10 cellular contexts compared by ENCODE assay signal in the genomic region with DNA sequence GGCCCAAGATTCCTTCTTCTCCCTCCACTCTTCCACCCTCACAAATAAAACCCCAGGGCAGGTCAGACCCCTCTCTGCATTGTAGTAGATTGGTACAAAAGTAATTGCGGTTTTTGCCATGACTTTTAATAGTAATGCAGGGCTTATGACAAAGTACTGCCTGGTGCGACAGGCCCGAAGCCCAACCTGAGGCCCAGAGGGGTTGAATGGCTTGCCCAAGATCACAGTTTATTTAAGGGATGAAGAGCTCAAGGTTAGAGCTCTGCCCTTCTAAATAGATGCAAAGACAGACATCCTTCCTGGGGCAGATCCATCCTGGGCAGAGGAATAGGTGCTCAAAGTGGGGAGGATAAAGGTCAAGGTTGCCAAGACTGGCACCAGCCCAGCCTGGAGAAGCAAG. TPM values are rescaled to one million over a fixed set of nuclear protein-coding genes. Genes with fewer than 3 reads are reported as not detected.
A peak's percentile ranks its signal among the peaks of the same experiment; 100 is the strongest.
DNase-seq lines count a peak whose midpoint lies in the region; ATAC-seq and TF ChIP-seq lines count a peak whose summit lies in the region.
"Had no signal": no experiment of that assay in that cellular context is flagged by ENCODE, and none has a peak within 500 bp of the region (broad histone marks: within the 10 kb centered on the region; RNA-seq: fewer than 3 reads in every experiment).

No MANE protein-coding gene starts in this region.

- H4K91ac ChIP-seq in IMR-90 (ENCODE audit: insufficient read depth, low read depth, low read length) = no peak overlapping the region

- peaks cover 2% of the 10 kb centered on the region for H3K36me3 Mint-ChIP-seq in activated CD4-positive, alpha-beta T cell treated with anti-CD3 and anti-CD28 coated beads, Interleukin-2, amount 10 ng/mL, durations not matched to agents 7 days and 5 days (ENCODE audit: low read depth)
- peaks cover 4% of the 10 kb centered on the region for H3K36me3 Mint-ChIP-seq in central memory CD8-positive, alpha-beta T cell (ENCODE audit: insufficient read depth)
- H3K36me3 Mint-ChIP-seq in neural progenitor cell = no peaks in the 10 kb centered on the region

- CTCF ChIA-PET in activated CD4-positive, alpha-beta T cell treated with anti-CD3 and anti-CD28 coated beads, Interleukin-2, amount 10 ng/mL, durations not matched to agents 7 days and 5 days (lab: Charles Lee) = interaction anchor here (0.9 to 2.8 kb wide), 15 partner anchors 11 to 410 kb away, joined by 3 to 17 read pairs (median 5); no protein-coding TSS in a partner anchor
- CTCF ChIA-PET in IMR-90 (lab: Yijun Ruan, JAX) = interaction anchor here (0.6 to 1.5 kb wide), 3 partner anchors 80 to 406 kb away, joined by 3 to 6 read pairs (median 4); no protein-coding TSS in a partner anchor
- CTCF ChIA-PET in PC-9 (lab: Charles Lee) = interaction anchor here (1.2 kb wide), 1 partner anchor 407 kb away, joined by 3 read pairs; no protein-coding TSS in a partner anchor

- TF ChIP-seq POLR2A in IMR-90 (IDR thresholded peaks at IDR 0.05; ENCODE audit: low read depth, low read length) = no peak

- no peak overlapping the region for H3K27ac Mint-ChIP-seq in activated CD4-positive, alpha-beta T cell treated with anti-CD3 and anti-CD28 coated beads, Interleukin-2, amount 10 ng/mL, durations not matched to agents 7 days and 5 days
- no peak overlapping the region for H3K27ac Mint-ChIP-seq in central memory CD8-positive, alpha-beta T cell (ENCODE audit: low read depth)
- no peak overlapping the region for H3K27ac Mint-ChIP-seq in neural progenitor cell

- H3K27ac ChIP-seq in IMR-90 (ENCODE audit: insufficient read depth, low read length) (no peak overlapping the region), neural progenitor cell (no peak overlapping the region), PC-9 (no peak overlapping the region)
- H3K27ac ChIP-seq: parathyroid adenoma, thyroid gland had no signal

- no peaks in the 10 kb centered on the region for H3K27me3 Mint-ChIP-seq in activated CD4-positive, alpha-beta T cell treated with anti-CD3 and anti-CD28 coated beads, Interleukin-2, amount 10 ng/mL, durations not matched to agents 7 days and 5 days
- no peaks in the 10 kb centered on the region for H3K27me3 Mint-ChIP-seq in central memory CD8-positive, alpha-beta T cell
- H3K27me3 Mint-ChIP-seq in neural progenitor cell (ENCODE audit: insufficient read depth, low read depth) = peaks cover 2% of the 10 kb centered on the region

- H4K8ac ChIP-seq in IMR-90 (ENCODE audit: low read depth in 2 of 2, low read length in 2 of 2) = no peak overlapping the region

- no peak overlapping the region for H2BK5ac ChIP-seq in IMR-90 (ENCODE audit: low read depth, low read length, poor library complexity, severe bottlenecking)

- H2AFZ ChIP-seq in IMR-90 (replicated peaks; ENCODE audit: low read length, poor library complexity) = no peak overlapping the region
- no peak overlapping the region for H2AFZ ChIP-seq in neural progenitor cell (replicated peaks)
- no peak overlapping the region for H2AFZ ChIP-seq in PC-9

- no peak overlapping the region for H4K5ac ChIP-seq in IMR-90 (ENCODE audit: low read depth, low read length)

- dilution Hi-C loops in IMR-90 (cut with HindIII; ENCODE audit: low sequenced_read_pairs, unreplicated experiment) = no loop called here

- POLR2A ChIA-PET in activated CD4-positive, alpha-beta T cell treated with anti-CD3 and anti-CD28 coated beads, Interleukin-2, amount 10 ng/mL, durations not matched to agents 7 days and 5 days (lab: Charles Lee) = no interaction called here
- POLR2A ChIA-PET in IMR-90 (lab: Charles Lee; ENCODE audit: unreplicated experiment) = no interaction called here
- POLR2A ChIA-PET in PC-9 (lab: Charles Lee; ENCODE audit: unreplicated experiment) = no interaction called here

- H2BK15ac ChIP-seq in IMR-90 (ENCODE audit: low read depth, low read length) = no peak overlapping the region

- H3K79me1 ChIP-seq in IMR-90 (ENCODE audit: low read depth in 1 of 2, low read length in 2 of 2) = peaks cover 10 to 43% of the 10 kb centered on the region in 2 experiments; a peak in 3 of 4 replicates

- H2AK9ac ChIP-seq in IMR-90 (replicated peaks; ENCODE audit: low read depth, low read length, poor library complexity) = peak overlapping the region; percentile 58

- no peak overlapping the region for H3K14ac ChIP-seq in IMR-90 (replicated peaks; ENCODE audit: low read depth, low read length)

- H3K4me3 ChIP-seq in IMR-90 (ENCODE audit: insufficient read depth, low read depth, low read length) (no peak overlapping the region), neural progenitor cell (no peak overlapping the region), PC-9 (no peak overlapping the region)

- no peak for DNase-seq in activated CD4-positive, alpha-beta T cell treated with anti-CD3 and anti-CD28 coated beads, Interleukin-2, amount 10 ng/mL, durations not matched to agents 7 days and 5 days
- DNase-seq in activated CD4-positive, alpha-beta T cell treated with anti-CD3 and anti-CD28 coated beads, Interleukin-2, amount 50 U/mL, for 48 hours = no peak
- DNase-seq in IMR-90 (no peak), neural progenitor cell (ENCODE audit: low spot score) (no peak), PC-9 (no peak), HCEC 1CT (no peak)
- DNase-seq in central memory CD8-positive, alpha-beta T cell (ENCODE audit: low spot score in 2 of 2) = no peak

- no CpG with 5 or more reads among the region's 3 CpGs for WGBS in IMR-90 (ENCODE audit: extremely low coverage in 2 of 2, insufficient read length in 1 of 2), 2 experiments

- H3K23ac ChIP-seq in IMR-90 (ENCODE audit: low read depth, low read length) = no peak overlapping the region

- no peak for TF ChIP-seq CTCF in IMR-90 (conservative IDR thresholded peaks at IDR 0.05; ENCODE audit: low read depth, low read length)
- no peak for TF ChIP-seq CTCF in neural progenitor cell (IDR thresholded peaks at IDR 0.05)
- no peak for TF ChIP-seq CTCF in PC-9 (conservative IDR thresholded peaks at IDR 0.05)

- H3K27me3 ChIP-seq in IMR-90 (ENCODE audit: control insufficient read depth, insufficient read depth, low read length) = no peaks in the 10 kb centered on the region
- peaks cover 36% of the 10 kb centered on the region for H3K27me3 ChIP-seq in neural progenitor cell
- no peaks in the 10 kb centered on the region for H3K27me3 ChIP-seq in PC-9 (ENCODE audit: insufficient read depth, low read depth)
- H3K27me3 ChIP-seq: thyroid gland had no signal

- H3K4me1 Mint-ChIP-seq in activated CD4-positive, alpha-beta T cell treated with anti-CD3 and anti-CD28 coated beads, Interleukin-2, amount 10 ng/mL, durations not matched to agents 7 days and 5 days = peaks cover 27% of the 10 kb centered on the region
- H3K4me1 Mint-ChIP-seq in central memory CD8-positive, alpha-beta T cell = peaks cover 44% of the 10 kb centered on the region
- H3K4me1 Mint-ChIP-seq in neural progenitor cell = no peaks in the 10 kb centered on the region

- intact Hi-C loops in IMR-90 (cut with micrococcal nuclease) (loop anchor here (1.0 to 5.0 kb wide), 3 partner anchors 98 to 408 kb away; no protein-coding TSS in a partner anchor), PC-9 (cut with micrococcal nuclease; ENCODE audit: unreplicated experiment) (loop anchor here (5.0 kb wide), 2 partner anchors 101 to 406 kb away; no protein-coding TSS in a partner anchor)

- ATAC-seq in IMR-90 (ENCODE audit: low read depth) = no peak
- no peak for ATAC-seq in central memory CD8-positive, alpha-beta T cell (replicated peaks; ENCODE audit: extremely low read depth, poor library complexity, severe bottlenecking)
- ATAC-seq in GM21423 (IDR thresholded peaks at IDR 0.05; ENCODE audit: unreplicated experiment) = no peak

- H2AK5ac ChIP-seq in IMR-90 (ENCODE audit: low read depth, low read length) = no peak overlapping the region

- H3K36me3 ChIP-seq in IMR-90 (ENCODE audit: control insufficient read depth, insufficient read depth, low read length) = peaks cover 3% of the 10 kb centered on the region
- H3K36me3 ChIP-seq in neural progenitor cell = no peaks in the 10 kb centered on the region
- H3K36me3 ChIP-seq in PC-9 (ENCODE audit: low read depth) = no peaks in the 10 kb centered on the region
- H3K36me3 ChIP-seq: thyroid gland had no signal

- peaks cover 16% of the 10 kb centered on the region for H3F3A ChIP-seq in neural progenitor cell (ENCODE audit: low read depth)
- H3F3A ChIP-seq in PC-9 (ENCODE audit: insufficient read depth, low read depth) = peaks cover 13% of the 10 kb centered on the region; the same call in 1 of the 2 replicates

- H3K18ac ChIP-seq in IMR-90 (ENCODE audit: low read depth, low read length) = no peak overlapping the region

- no TSS peak for BruUV-seq in IMR-90 (replicated peaks; lab: Mats Ljungman, UMichigan)
- no TSS peak for BruUV-seq in PC-9 (replicated peaks; lab: Mats Ljungman, UMichigan)

- peak overlapping the region; percentile 74 for H3K4me3 Mint-ChIP-seq in activated CD4-positive, alpha-beta T cell treated with anti-CD3 and anti-CD28 coated beads, Interleukin-2, amount 10 ng/mL, durations not matched to agents 7 days and 5 days
- H3K4me3 Mint-ChIP-seq in central memory CD8-positive, alpha-beta T cell = peak overlapping the region; percentile 79
- H3K4me3 Mint-ChIP-seq in neural progenitor cell = peak overlapping the region; percentile 88

- no peaks in the 10 kb centered on the region for H3K9me3 ChIP-seq in IMR-90 (ENCODE audit: control insufficient read depth, insufficient read depth, low read length)
- H3K9me3 ChIP-seq in neural progenitor cell (ENCODE audit: low read depth) = no peaks in the 10 kb centered on the region
- H3K9me3 ChIP-seq in PC-9 (ENCODE audit: insufficient read depth, low read depth) = no peaks in the 10 kb centered on the region
- H3K9me3 ChIP-seq: thyroid gland had no signal

- no peaks in the 10 kb centered on the region for H3K79me2 ChIP-seq in neural progenitor cell (ENCODE audit: low read depth)
- H3K79me2 ChIP-seq in PC-9 (ENCODE audit: low read depth) = no peaks in the 10 kb centered on the region

- H3K4me1 ChIP-seq in IMR-90 (ENCODE audit: control insufficient read depth, insufficient read depth, low read length) (peaks cover 20% of the 10 kb centered on the region), neural progenitor cell (no peaks in the 10 kb centered on the region), PC-9 (replicated peaks; ENCODE audit: insufficient read depth) (0 out of 2 replicates have a peak, but pooled peaks cover 3% of the 10 kb centered on the region)

- H3K56ac ChIP-seq in IMR-90 (ENCODE audit: extremely low read depth, insufficient read depth, low read length) = no peak overlapping the region

- no peak overlapping the region for H2BK120ac ChIP-seq in IMR-90 (ENCODE audit: low read depth, low read length)

- peaks cover 6% of the 10 kb centered on the region for H3K9me1 ChIP-seq in IMR-90 (ENCODE audit: insufficient read depth, low read length)

- H4K20me1 ChIP-seq in IMR-90 (ENCODE audit: insufficient read depth, low read length) (no peaks in the 10 kb centered on the region; the same call in 1 of the 2 replicates), neural progenitor cell (ENCODE audit: low read depth) (peaks cover 14% of the 10 kb centered on the region), PC-9 (ENCODE audit: insufficient read depth) (no peaks in the 10 kb centered on the region)

- H3K4me2 ChIP-seq in IMR-90 (ENCODE audit: low read depth, low read length) (no peak overlapping the region), neural progenitor cell (no peak overlapping the region), PC-9 (no peak overlapping the region)

- H3K9me3 Mint-ChIP-seq in activated CD4-positive, alpha-beta T cell treated with anti-CD3 and anti-CD28 coated beads, Interleukin-2, amount 10 ng/mL, durations not matched to agents 7 days and 5 days = no peaks in the 10 kb centered on the region
- H3K9me3 Mint-ChIP-seq in central memory CD8-positive, alpha-beta T cell = no peaks in the 10 kb centered on the region
- no peaks in the 10 kb centered on the region for H3K9me3 Mint-ChIP-seq in neural progenitor cell

- H3K9ac ChIP-seq in IMR-90 (ENCODE audit: low read depth, low read length) (no peak overlapping the region), neural progenitor cell (no peak overlapping the region)

- no peak overlapping the region; the same call in 1 of the 2 replicates for H3K4ac ChIP-seq in IMR-90 (ENCODE audit: low read depth, low read length)

- in situ Hi-C loops in IMR-90 (cut with MboI; ENCODE audit: low sequenced_read_pairs) = loop anchor here (5.0 to 10.0 kb wide), 2 partner anchors 96 to 408 kb away; no protein-coding TSS in a partner anchor

- no peaks in the 10 kb centered on the region for H3K9me2 ChIP-seq in PC-9 (ENCODE audit: insufficient read depth)

- H2BK20ac ChIP-seq in IMR-90 (ENCODE audit: low read depth, low read length) = no peak overlapping the region

- TF ChIP-seq RAD21 in IMR-90 (IDR thresholded peaks at IDR 0.05; ENCODE audit: low read length) = no peak

RNA-seq across cellular contexts. Expression of gene PSTPIP2, which starts 0.9 kb away (rescaled TPM):
- total RNA-seq in activated CD4-positive, alpha-beta T cell treated with anti-CD3 and anti-CD28 coated beads, Interleukin-2, amount 10 ng/mL, durations not matched to agents 7 days and 5 days = 1 to 10 TPM; 9.4 to 9.7 TPM
- total RNA-seq in IMR-90 (2012; rRNA removed) (10.4 and 14.4 TPM in 2 replicates), neural progenitor cell (ENCODE audit: low replicate concordance) (4.3 and 6.2 TPM in 2 replicates), PC-9 (2021) (not detected in 2 replicates)
- 10.2 and 12.4 TPM in 2 replicates for polyA plus RNA-seq in IMR-90 (2012; rRNA removed)
- polyA plus RNA-seq in IMR-90 (2012; cell fraction: cytosol; rRNA removed) = 4.4 and 6.6 TPM in 2 replicates
- 5.0 and 26.6 TPM in 2 replicates for polyA plus RNA-seq in IMR-90 (2012; cell fraction: nucleus; rRNA removed; ENCODE audit: low replicate concordance)

RNA-seq across cellular contexts. Expression of gene ATP5F1A, which starts 25.1 kb away (rescaled TPM):
- total RNA-seq in activated CD4-positive, alpha-beta T cell treated with anti-CD3 and anti-CD28 coated beads, Interleukin-2, amount 10 ng/mL, durations not matched to agents 7 days and 5 days = 100 to 1,000 TPM; 333 to 349 TPM
- 1,085 and 1,283 TPM in 2 replicates for total RNA-seq in IMR-90 (2012; rRNA removed)
- 515 and 543 TPM in 2 replicates for polyA plus RNA-seq in IMR-90 (2012; rRNA removed)
- 309 and 561 TPM in 2 replicates for polyA plus RNA-seq in IMR-90 (2012; cell fraction: cytosol; rRNA removed)
- 157 and 333 TPM in 2 replicates for polyA plus RNA-seq in IMR-90 (2012; cell fraction: nucleus; rRNA removed; ENCODE audit: low replicate concordance)
- 1,034 and 1,141 TPM in 2 replicates for total RNA-seq in neural progenitor cell (ENCODE audit: low replicate concordance)
- total RNA-seq in PC-9 (2021) = 232 and 242 TPM in 2 replicates

RNA-seq across cellular contexts. Expression of gene HAUS1, which starts 31.2 kb away (rescaled TPM):
- total RNA-seq in activated CD4-positive, alpha-beta T cell treated with anti-CD3 and anti-CD28 coated beads, Interleukin-2, amount 10 ng/mL, durations not matched to agents 7 days and 5 days = 10 to 100 TPM; 57.9 to 58.5 TPM
- total RNA-seq in IMR-90 (2012; rRNA removed) (25.3 and 32.2 TPM in 2 replicates), neural progenitor cell (ENCODE audit: low replicate concordance) (141 and 201 TPM in 2 replicates), PC-9 (2021) (25.3 and 33.3 TPM in 2 replicates)
- polyA plus RNA-seq in IMR-90 (2012; rRNA removed) = 33.4 and 55.0 TPM in 2 replicates
- 3.9 and 5.2 TPM in 2 replicates for polyA plus RNA-seq in IMR-90 (2012; cell fraction: cytosol; rRNA removed)
- 0.58 and 6.2 TPM in 2 replicates for polyA plus RNA-seq in IMR-90 (2012; cell fraction: nucleus; rRNA removed; ENCODE audit: low replicate concordance)
